ENCODE assay signal across 13 cellular contexts in genomic region chr5:91357806-91358205, GRCh38. TPM values are rescaled to one million over a fixed set of nuclear protein-coding genes. Genes with fewer than 3 reads are reported as not detected.
DNase-seq lines count a peak whose midpoint lies in the region; ATAC-seq and TF ChIP-seq lines count a peak whose summit lies in the region.
"Had no signal": no experiment of that assay in that cellular context is flagged by ENCODE, and none has a peak within 500 bp of the region (broad histone marks: within the 10 kb centered on the region; RNA-seq: fewer than 3 reads in every experiment).

No MANE protein-coding gene starts in this region.

- H3K27ac ChIP-seq in body of pancreas: peak overlapping the region; percentile 1 to 57 (median 55)
- no peak overlapping the region for H3K27ac ChIP-seq in left lung
- peak overlapping the region; percentile 54 to 88 (median 84) for H3K27ac ChIP-seq in thyroid gland

- DNase-seq in body of pancreas: no peak
- no peak for DNase-seq in left lung
- no peak for DNase-seq in thyroid gland
- no peak for DNase-seq in activated naive CD4-positive, alpha-beta T cell treated with anti-CD3 and anti-CD28 coated beads, Interleukin-2, amount 50 U/mL, for 16 hours
- no peak for DNase-seq in NCI-H446 (lab: John Stamatoyannopoulos, UW)
- no peak for DNase-seq in medulla oblongata (ENCODE audit: extremely low spot score)
- DNase-seq: AML-193, H7, NCI-H1105, NCI-H2081 treated with DMSO at 0.1 percent for 48 hours, RPMI8226, SIG-M5 had no signal

- H3K4me3 ChIP-seq in body of pancreas (no peak overlapping the region), left lung (no peak overlapping the region), thyroid gland (replicated peaks in 1 of 3) (no peak overlapping the region)

- ATAC-seq in body of pancreas (no peak), left lung (peak; percentile 18)

- no peaks in the 10 kb centered on the region for H3K36me3 ChIP-seq in body of pancreas (replicated peaks in 1 of 2; ENCODE audit: insufficient read depth in 1 of 2, low read depth in 2 of 2)
- H3K36me3 ChIP-seq in left lung: no peaks in the 10 kb centered on the region
- no peaks in the 10 kb centered on the region for H3K36me3 ChIP-seq in thyroid gland

- no peaks in the 10 kb centered on the region for H3K9me3 ChIP-seq in body of pancreas
- H3K9me3 ChIP-seq in left lung: no peaks in the 10 kb centered on the region
- no peaks in the 10 kb centered on the region for H3K9me3 ChIP-seq in thyroid gland

- H3K4me1 ChIP-seq in body of pancreas (peaks cover 19% of the 10 kb centered on the region), left lung (peaks cover 0 to 29% of the 10 kb centered on the region in 2 donors), thyroid gland (peaks cover 5 to 13% of the 10 kb centered on the region in 2 donors)

- H3K27me3 ChIP-seq in body of pancreas: no peaks in the 10 kb centered on the region
- H3K27me3 ChIP-seq in left lung: no peaks in the 10 kb centered on the region
- no peaks in the 10 kb centered on the region for H3K27me3 ChIP-seq in thyroid gland

- TF ChIP-seq EP300 in Ishikawa (IDR thresholded peaks at IDR 0.05; ENCODE audit: borderline replicate concordance): no peak

- intact Hi-C loops in body of pancreas (cut with DNase I): no loop called here
- intact Hi-C loops in left lung (cut with DNase I): no loop called here
- intact Hi-C loops in thyroid gland (cut with DNase I): no loop called here

- TF ChIP-seq RAD21 in Ishikawa (IDR thresholded peaks at IDR 0.05; ENCODE audit: low read depth): no peak

- no peak for TF ChIP-seq POLR2A in body of pancreas (IDR thresholded peaks at IDR 0.05)
- no peak for TF ChIP-seq POLR2A in thyroid gland (IDR thresholded peaks at IDR 0.05)

- WGBS in body of pancreas, 2 donors: 17 to 21% methylated on average over 2 of the region's 2 CpGs
- 66 to 75% methylated on average over 2 of the region's 2 CpGs for WGBS in thyroid gland, 2 donors

- TF ChIP-seq CTCF in body of pancreas (IDR thresholded peaks at IDR 0.05): no peak
- TF ChIP-seq CTCF in left lung (IDR thresholded peaks at IDR 0.05): no peak
- TF ChIP-seq CTCF in thyroid gland (IDR thresholded peaks at IDR 0.05): no peak

TF ChIP-seq in Ishikawa, 13 proteins besides CTCF, POLR2A, EP300 and RAD21:
- TF ChIP-seq TEAD4 (IDR thresholded peaks at IDR 0.05) (no peak), CEBPB (IDR thresholded peaks at IDR 0.05) (0 out of 2 replicates have a peak, but pooled peaks have one; percentile 30)

RNA-seq across cellular contexts. Expression of gene ARRDC3, which starts 25.3 kb away (rescaled TPM):
- total RNA-seq in body of pancreas: 10 to 100 TPM in 1 of 2 donors, 1 to 10 TPM in 1; 8.6 to 29.3 TPM
- 100 to 1,000 TPM in 1 of 2 donors, 10 to 100 TPM in 1; 80.3 to 182 TPM for total RNA-seq in left lung
- 100 to 1,000 TPM; 168 to 289 (median 228) TPM for total RNA-seq in thyroid gland

Comparison
In these comparisons a context has a peak if more than half of its experiments do, and no peak if none do; other contexts are left out.
1. H3K27ac ChIP-seq: peak in body of pancreas (4 of 4) and thyroid gland (3 of 3); none in left lung (0 of 2).